In the genomic region with DNA sequence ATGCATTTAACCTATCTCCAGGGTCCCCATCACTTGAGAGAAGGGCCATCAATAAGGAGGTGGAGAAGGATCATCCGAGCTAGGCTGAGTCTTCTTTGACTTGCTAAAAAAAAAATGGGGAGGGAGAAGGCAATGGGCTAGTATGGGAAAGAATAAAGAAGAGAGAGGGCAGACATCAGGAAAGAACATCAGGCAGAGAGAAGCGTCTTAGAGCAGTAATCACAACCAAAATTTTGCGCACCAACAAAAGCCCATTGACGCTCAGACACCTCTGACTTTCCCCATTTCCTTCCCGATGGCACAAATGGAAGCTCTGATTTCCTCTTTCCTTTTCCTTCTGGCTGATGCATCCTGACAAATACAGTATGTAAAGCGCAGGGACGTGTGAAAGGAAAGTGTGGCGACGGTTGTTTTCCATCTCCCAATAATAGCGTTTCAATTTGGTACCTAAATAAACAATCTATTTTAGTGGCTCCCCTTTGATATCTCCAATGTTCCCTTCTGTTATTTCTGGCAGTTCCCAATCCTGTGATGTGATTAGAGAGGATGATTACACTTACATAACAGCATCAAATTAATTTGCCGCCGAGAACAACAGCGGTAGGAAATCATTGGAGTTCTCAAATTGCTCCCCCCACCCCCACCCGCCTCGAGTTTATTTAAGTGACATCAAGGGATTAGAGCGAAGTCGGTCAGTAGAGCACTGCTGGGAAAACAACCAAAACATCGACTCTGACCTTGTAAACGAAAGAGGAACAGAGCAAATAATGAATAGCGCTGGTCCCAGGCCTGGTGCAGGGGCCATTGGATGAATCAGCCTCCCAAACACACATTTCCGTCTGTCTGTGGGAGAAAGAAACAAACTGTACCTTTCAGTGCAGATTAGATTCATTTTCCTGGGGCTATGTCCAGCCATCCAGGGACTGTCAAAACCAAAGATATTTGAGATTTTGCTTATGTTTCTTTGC, we compare ENCODE assay signal across 1 cellular context.
TF ChIP-seq lines count a peak whose summit lies in the region.

No MANE protein-coding gene starts in this region.

TF ChIP-seq in HepG2, 621 proteins besides CTCF, POLR2A, EP300 and RAD21 (continued from another document and continues in another):
- TF ChIP-seq, protein P1, sequence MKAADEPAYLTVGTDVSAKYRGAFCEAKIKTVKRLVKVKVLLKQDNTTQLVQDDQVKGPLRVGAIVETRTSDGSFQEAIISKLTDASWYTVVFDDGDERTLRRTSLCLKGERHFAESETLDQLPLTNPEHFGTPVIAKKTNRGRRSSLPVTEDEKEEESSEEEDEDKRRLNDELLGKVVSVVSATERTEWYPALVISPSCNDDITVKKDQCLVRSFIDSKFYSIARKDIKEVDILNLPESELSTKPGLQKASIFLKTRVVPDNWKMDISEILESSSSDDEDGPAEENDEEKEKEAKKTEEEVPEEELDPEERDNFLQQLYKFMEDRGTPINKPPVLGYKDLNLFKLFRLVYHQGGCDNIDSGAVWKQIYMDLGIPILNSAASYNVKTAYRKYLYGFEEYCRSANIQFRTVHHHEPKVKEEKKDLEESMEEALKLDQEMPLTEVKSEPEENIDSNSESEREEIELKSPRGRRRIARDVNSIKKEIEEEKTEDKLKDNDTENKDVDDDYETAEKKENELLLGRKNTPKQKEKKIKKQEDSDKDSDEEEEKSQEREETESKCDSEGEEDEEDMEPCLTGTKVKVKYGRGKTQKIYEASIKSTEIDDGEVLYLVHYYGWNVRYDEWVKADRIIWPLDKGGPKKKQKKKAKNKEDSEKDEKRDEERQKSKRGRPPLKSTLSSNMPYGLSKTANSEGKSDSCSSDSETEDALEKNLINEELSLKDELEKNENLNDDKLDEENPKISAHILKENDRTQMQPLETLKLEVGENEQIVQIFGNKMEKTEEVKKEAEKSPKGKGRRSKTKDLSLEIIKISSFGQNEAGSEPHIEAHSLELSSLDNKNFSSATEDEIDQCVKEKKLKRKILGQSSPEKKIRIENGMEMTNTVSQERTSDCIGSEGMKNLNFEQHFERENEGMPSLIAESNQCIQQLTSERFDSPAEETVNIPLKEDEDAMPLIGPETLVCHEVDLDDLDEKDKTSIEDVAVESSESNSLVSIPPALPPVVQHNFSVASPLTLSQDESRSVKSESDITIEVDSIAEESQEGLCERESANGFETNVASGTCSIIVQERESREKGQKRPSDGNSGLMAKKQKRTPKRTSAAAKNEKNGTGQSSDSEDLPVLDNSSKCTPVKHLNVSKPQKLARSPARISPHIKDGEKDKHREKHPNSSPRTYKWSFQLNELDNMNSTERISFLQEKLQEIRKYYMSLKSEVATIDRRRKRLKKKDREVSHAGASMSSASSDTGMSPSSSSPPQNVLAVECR (CRISPR knock-in tag; IDR thresholded peaks at IDR 0.05; ENCODE audit: borderline replicate concordance) = peak; percentile 25; the same call in 1 of the 2 replicates
- TF ChIP-seq ZNF230 (CRISPR knock-in tag; IDR thresholded peaks at IDR 0.05) (no peak), CC2D1A (CRISPR knock-in tag; IDR thresholded peaks at IDR 0.05) (no peak), NFYB (CRISPR knock-in tag; IDR thresholded peaks at IDR 0.05) (no peak), ZNF713 (CRISPR knock-in tag; IDR thresholded peaks at IDR 0.05) (no peak), ZNF777 (CRISPR knock-in tag; IDR thresholded peaks at IDR 0.05) (no peak), TEAD2 (CRISPR knock-in tag; IDR thresholded peaks at IDR 0.05) (no peak), FOXM1 (CRISPR knock-in tag; IDR thresholded peaks at IDR 0.05) (no peak), HDAC1 (CRISPR knock-in tag; IDR thresholded peaks at IDR 0.05) (peak; percentile 45), SIN3B (IDR thresholded peaks at IDR 0.05; ENCODE audit: low read length) (no peak), TAF15 (IDR thresholded peaks at IDR 0.05; ENCODE audit: low read depth, low read length, poor library complexity, severe bottlenecking) (no peak), TCF7 (IDR thresholded peaks at IDR 0.05; ENCODE audit: low read depth) (peak; percentile 87), RARA (CRISPR knock-in tag; IDR thresholded peaks at IDR 0.05) (peak; percentile 94), MAFF (IDR thresholded peaks at IDR 0.05; ENCODE audit: low read depth, low read length) (no peak)
- TF ChIP-seq, protein P2, sequence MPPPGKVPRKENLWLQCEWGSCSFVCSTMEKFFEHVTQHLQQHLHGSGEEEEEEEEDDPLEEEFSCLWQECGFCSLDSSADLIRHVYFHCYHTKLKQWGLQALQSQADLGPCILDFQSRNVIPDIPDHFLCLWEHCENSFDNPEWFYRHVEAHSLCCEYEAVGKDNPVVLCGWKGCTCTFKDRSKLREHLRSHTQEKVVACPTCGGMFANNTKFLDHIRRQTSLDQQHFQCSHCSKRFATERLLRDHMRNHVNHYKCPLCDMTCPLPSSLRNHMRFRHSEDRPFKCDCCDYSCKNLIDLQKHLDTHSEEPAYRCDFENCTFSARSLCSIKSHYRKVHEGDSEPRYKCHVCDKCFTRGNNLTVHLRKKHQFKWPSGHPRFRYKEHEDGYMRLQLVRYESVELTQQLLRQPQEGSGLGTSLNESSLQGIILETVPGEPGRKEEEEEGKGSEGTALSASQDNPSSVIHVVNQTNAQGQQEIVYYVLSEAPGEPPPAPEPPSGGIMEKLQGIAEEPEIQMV (CRISPR knock-in tag; IDR thresholded peaks at IDR 0.05; ENCODE audit: low read depth) = no peak
- TF ChIP-seq, protein P3, sequence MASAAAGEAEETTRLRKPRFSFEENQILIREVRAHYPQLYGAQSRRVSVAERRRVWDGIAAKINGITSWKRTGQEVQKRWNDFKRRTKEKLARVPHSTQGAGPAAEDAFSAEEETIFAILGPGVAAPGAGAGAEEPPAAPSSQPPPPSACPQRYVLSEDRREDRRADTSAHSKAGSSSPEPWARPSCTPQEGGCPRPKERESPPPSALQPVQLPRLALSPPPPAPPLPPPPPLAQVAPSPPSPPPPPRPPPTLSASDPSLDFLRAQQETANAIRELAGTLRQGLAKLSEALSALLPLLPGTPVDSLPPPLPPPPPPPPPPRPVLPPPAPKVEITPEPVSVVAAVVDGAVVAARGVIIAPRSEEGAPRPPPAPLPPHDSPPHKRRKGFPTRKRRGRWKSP (CRISPR knock-in tag; IDR thresholded peaks at IDR 0.05) = peak; percentile 58; the same call in 1 of the 2 replicates
- TF ChIP-seq, protein P4, sequence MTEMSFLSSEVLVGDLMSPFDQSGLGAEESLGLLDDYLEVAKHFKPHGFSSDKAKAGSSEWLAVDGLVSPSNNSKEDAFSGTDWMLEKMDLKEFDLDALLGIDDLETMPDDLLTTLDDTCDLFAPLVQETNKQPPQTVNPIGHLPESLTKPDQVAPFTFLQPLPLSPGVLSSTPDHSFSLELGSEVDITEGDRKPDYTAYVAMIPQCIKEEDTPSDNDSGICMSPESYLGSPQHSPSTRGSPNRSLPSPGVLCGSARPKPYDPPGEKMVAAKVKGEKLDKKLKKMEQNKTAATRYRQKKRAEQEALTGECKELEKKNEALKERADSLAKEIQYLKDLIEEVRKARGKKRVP (CRISPR knock-in tag; IDR thresholded peaks at IDR 0.05) = peak in 1 of 2 experiments; percentile 27; a peak in 1 of 4 replicates
- TF ChIP-seq, protein P5, sequence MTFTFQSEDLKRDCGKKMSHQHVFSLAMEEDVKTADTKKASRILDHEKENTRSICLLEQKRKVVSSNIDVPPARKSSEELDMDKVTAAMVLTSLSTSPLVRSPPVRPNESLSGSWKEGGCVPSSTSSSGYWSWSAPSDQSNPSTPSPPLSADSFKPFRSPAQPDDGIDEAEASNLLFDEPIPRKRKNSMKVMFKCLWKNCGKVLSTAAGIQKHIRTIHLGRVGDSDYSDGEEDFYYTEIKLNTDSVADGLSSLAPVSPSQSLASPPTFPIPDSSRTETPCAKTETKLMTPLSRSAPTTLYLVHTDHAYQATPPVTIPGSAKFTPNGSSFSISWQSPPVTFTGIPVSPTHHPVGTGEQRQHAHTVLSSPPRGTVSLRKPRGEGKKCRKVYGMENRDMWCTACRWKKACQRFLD (CRISPR knock-in tag; IDR thresholded peaks at IDR 0.05; ENCODE audit: borderline replicate concordance) = no peak
- TF ChIP-seq, protein P6, sequence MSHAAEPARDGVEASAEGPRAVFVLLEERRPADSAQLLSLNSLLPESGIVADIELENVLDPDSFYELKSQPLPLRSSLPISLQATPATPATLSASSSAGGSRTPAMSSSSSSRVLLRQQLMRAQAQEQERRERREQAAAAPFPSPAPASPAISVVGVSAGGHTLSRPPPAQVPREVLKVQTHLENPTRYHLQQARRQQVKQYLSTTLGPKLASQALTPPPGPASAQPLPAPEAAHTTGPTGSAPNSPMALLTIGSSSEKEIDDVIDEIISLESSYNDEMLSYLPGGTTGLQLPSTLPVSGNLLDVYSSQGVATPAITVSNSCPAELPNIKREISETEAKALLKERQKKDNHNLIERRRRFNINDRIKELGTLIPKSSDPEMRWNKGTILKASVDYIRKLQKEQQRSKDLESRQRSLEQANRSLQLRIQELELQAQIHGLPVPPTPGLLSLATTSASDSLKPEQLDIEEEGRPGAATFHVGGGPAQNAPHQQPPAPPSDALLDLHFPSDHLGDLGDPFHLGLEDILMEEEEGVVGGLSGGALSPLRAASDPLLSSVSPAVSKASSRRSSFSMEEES (CRISPR knock-in tag; IDR thresholded peaks at IDR 0.05) = no peak; the same call in 1 of the 2 replicates
- TF ChIP-seq, protein P7, sequence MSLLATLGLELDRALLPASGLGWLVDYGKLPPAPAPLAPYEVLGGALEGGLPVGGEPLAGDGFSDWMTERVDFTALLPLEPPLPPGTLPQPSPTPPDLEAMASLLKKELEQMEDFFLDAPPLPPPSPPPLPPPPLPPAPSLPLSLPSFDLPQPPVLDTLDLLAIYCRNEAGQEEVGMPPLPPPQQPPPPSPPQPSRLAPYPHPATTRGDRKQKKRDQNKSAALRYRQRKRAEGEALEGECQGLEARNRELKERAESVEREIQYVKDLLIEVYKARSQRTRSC (CRISPR knock-in tag; IDR thresholded peaks at IDR 0.05; ENCODE audit: low read depth) = no peak
- TF ChIP-seq, protein P8, sequence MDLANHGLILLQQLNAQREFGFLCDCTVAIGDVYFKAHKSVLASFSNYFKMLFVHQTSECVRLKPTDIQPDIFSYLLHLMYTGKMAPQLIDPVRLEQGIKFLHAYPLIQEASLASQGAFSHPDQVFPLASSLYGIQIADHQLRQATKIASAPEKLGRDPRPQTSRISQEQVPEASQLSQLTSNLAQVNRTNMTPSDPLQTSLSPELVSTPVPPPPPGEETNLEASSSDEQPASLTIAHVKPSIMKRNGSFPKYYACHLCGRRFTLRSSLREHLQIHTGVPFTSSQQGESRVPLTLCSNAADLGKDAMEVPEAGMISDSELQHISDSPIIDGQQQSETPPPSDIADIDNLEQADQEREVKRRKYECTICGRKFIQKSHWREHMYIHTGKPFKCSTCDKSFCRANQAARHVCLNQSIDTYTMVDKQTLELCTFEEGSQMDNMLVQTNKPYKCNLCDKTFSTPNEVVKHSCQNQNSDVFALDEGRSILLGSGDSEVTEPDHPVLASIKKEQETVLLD (CRISPR knock-in tag; IDR thresholded peaks at IDR 0.05; ENCODE audit: low read depth) = no peak
- TF ChIP-seq, protein P9, sequence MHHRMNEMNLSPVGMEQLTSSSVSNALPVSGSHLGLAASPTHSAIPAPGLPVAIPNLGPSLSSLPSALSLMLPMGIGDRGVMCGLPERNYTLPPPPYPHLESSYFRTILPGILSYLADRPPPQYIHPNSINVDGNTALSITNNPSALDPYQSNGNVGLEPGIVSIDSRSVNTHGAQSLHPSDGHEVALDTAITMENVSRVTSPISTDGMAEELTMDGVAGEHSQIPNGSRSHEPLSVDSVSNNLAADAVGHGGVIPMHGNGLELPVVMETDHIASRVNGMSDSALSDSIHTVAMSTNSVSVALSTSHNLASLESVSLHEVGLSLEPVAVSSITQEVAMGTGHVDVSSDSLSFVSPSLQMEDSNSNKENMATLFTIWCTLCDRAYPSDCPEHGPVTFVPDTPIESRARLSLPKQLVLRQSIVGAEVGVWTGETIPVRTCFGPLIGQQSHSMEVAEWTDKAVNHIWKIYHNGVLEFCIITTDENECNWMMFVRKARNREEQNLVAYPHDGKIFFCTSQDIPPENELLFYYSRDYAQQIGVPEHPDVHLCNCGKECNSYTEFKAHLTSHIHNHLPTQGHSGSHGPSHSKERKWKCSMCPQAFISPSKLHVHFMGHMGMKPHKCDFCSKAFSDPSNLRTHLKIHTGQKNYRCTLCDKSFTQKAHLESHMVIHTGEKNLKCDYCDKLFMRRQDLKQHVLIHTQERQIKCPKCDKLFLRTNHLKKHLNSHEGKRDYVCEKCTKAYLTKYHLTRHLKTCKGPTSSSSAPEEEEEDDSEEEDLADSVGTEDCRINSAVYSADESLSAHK (CRISPR knock-in tag; IDR thresholded peaks at IDR 0.05; ENCODE audit: borderline replicate concordance) = no peak
